8 cellular contexts compared by ENCODE assay signal in genomic region chr20:63553251-63553932, GRCh38. TPM values are rescaled to one million over a fixed set of nuclear protein-coding genes. Genes with fewer than 3 reads are reported as not detected.
A peak's percentile ranks its signal among the peaks of the same experiment; 100 is the strongest.
DNase-seq lines count a peak whose midpoint lies in the region; ATAC-seq and TF ChIP-seq lines count a peak whose summit lies in the region.

No MANE protein-coding gene starts in this region.

- H3K4ac ChIP-seq in neuronal stem cell (ENCODE audit: low read length), result no peak overlapping the region

- H2AK5ac ChIP-seq in neuronal stem cell (ENCODE audit: low read depth, low read length), result peak overlapping the region; percentile 99

- intact Hi-C loops in PC-9 (cut with micrococcal nuclease; ENCODE audit: unreplicated experiment) (loop anchor here (1.0 to 5.0 kb wide), 3 partner anchors 15 to 89 kb away; partner anchors contain the start of gene PPDPF), testis (cut with DNase I; ENCODE audit: low total_unique reads) (no loop called here)
- intact Hi-C loops in activated T-helper 1 cell treated with anti-CD3 and anti-CD28 coated beads, Interleukin-12 subunit alpha, Interleukin-12 subunit beta, Interleukin-2, Interleukin-4 antibody, amounts not matched to agents 30 ng/mL and 10 ng/mL and 1 ng/mL, durations not matched to agents 14 hours and 24 hours and 36 hours (cut with micrococcal nuclease), result loop anchor here (1.0 to 2.0 kb wide), 10 partner anchors 14 to 510 kb away; partner anchors contain the start of genes GMEB2, PPDPF, PTK6 and SAMD10

- H3K23ac ChIP-seq in neuronal stem cell (ENCODE audit: low read depth, low read length, poor library complexity), result peak overlapping the region; percentile 55

- peak overlapping the region; percentile 89 for H3K14ac ChIP-seq in neuronal stem cell (ENCODE audit: low read length)

- no peak overlapping the region for H2BK12ac ChIP-seq in neuronal stem cell (ENCODE audit: low read length)

- H3K27ac ChIP-seq in PC-9 (peak overlapping the region; percentile 79), neuronal stem cell (replicated peaks; ENCODE audit: low read length) (no peak overlapping the region), testis (peak overlapping the region in 1 of 2 donors; percentile 40)

- H3K9me2 ChIP-seq in PC-9 (ENCODE audit: insufficient read depth), result no peaks in the 10 kb centered on the region

- H2BK15ac ChIP-seq in neuronal stem cell (ENCODE audit: low read length), result peak overlapping the region; percentile 100

- DNase-seq in NCI-H1436 (lab: John Stamatoyannopoulos, UW) (peak; percentile 83), NCI-H1436 treated with DMSO at 0.1 percent for 48 hours (lab: John Stamatoyannopoulos, UW) (no peak), PC-9 (peak; percentile 77 to 98), fibroblast of pulmonary artery (ENCODE audit: low read depth) (peak; percentile 91), neuronal stem cell (ENCODE audit: low spot score) (peak; percentile 92), testis (peak; percentile 84)
- peak; percentile 86 for DNase-seq in activated T-helper 1 cell treated with anti-CD3 and anti-CD28 coated beads, Interleukin-12 subunit alpha, Interleukin-12 subunit beta, Interleukin-2, Interleukin-4 antibody, amounts not matched to agents 30 ng/mL and 10 ng/mL and 1 ng/mL, durations not matched to agents 14 hours and 24 hours and 36 hours (ENCODE audit: low spot score)

- H3K9me3 Mint-ChIP-seq in activated T-helper 1 cell treated with anti-CD3 and anti-CD28 coated beads, Interleukin-12 subunit alpha, Interleukin-12 subunit beta, Interleukin-2, Interleukin-4 antibody, amounts not matched to agents 30 ng/mL and 10 ng/mL and 1 ng/mL, durations not matched to agents 14 hours and 24 hours and 36 hours, result no peaks in the 10 kb centered on the region

- peak overlapping the region; percentile 76 for H2BK5ac ChIP-seq in neuronal stem cell (ENCODE audit: low read length)

- no TSS peak for BruUV-seq in PC-9 (replicated peaks; lab: Mats Ljungman, UMichigan)

- CTCF ChIA-PET in PC-9 (lab: Charles Lee), result interaction anchor here (0.6 to 1.0 kb wide), 5 partner anchors 14 to 105 kb away, joined by 3 to 8 read pairs (median 6); partner anchors contain the start of gene RTEL1

- no peak overlapping the region for H4K91ac ChIP-seq in neuronal stem cell (ENCODE audit: low read depth, low read length, poor library complexity)

- H3K4me2 ChIP-seq in PC-9, result peak overlapping the region; percentile 84
- peak overlapping the region; percentile 83 for H3K4me2 ChIP-seq in neuronal stem cell (ENCODE audit: insufficient read depth, low read length, poor library complexity, severe bottlenecking)

- peak overlapping the region; percentile 63 for H3K4me3 Mint-ChIP-seq in activated T-helper 1 cell treated with anti-CD3 and anti-CD28 coated beads, Interleukin-12 subunit alpha, Interleukin-12 subunit beta, Interleukin-2, Interleukin-4 antibody, amounts not matched to agents 30 ng/mL and 10 ng/mL and 1 ng/mL, durations not matched to agents 14 hours and 24 hours and 36 hours

- H3K36me3 Mint-ChIP-seq in activated T-helper 1 cell treated with anti-CD3 and anti-CD28 coated beads, Interleukin-12 subunit alpha, Interleukin-12 subunit beta, Interleukin-2, Interleukin-4 antibody, amounts not matched to agents 30 ng/mL and 10 ng/mL and 1 ng/mL, durations not matched to agents 14 hours and 24 hours and 36 hours (ENCODE audit: low read depth), result peaks cover 6% of the 10 kb centered on the region

- POLR2A ChIA-PET in PC-9 (lab: Charles Lee; ENCODE audit: unreplicated experiment), result interaction anchor here (0.6 to 1.0 kb wide), 5 partner anchors 29 to 509 kb away, joined by 3 to 11 read pairs (median 4); partner anchors contain the start of gene UCKL1

- no peaks in the 10 kb centered on the region for H3K9me3 ChIP-seq in PC-9 (ENCODE audit: insufficient read depth, low read depth)
- H3K9me3 ChIP-seq in neuronal stem cell (replicated peaks in 1 of 2; ENCODE audit: control insufficient read depth in 2 of 2, insufficient read depth in 1 of 2, low read depth in 1 of 2, low read length in 2 of 2), result no peaks in the 10 kb centered on the region
- H3K9me3 ChIP-seq in testis, result no peaks in the 10 kb centered on the region

- H2AFZ ChIP-seq in PC-9, result peak overlapping the region; percentile 98
- H2AFZ ChIP-seq in neuronal stem cell (ENCODE audit: low read length), result peak overlapping the region; percentile 99

- H3K9ac ChIP-seq in neuronal stem cell (ENCODE audit: low read depth, low read length, poor library complexity), result peak overlapping the region; percentile 44

- H3K27ac Mint-ChIP-seq in activated T-helper 1 cell treated with anti-CD3 and anti-CD28 coated beads, Interleukin-12 subunit alpha, Interleukin-12 subunit beta, Interleukin-2, Interleukin-4 antibody, amounts not matched to agents 30 ng/mL and 10 ng/mL and 1 ng/mL, durations not matched to agents 14 hours and 24 hours and 36 hours, result peak overlapping the region; percentile 55

- peaks cover 19% of the 10 kb centered on the region for H3K27me3 Mint-ChIP-seq in activated T-helper 1 cell treated with anti-CD3 and anti-CD28 coated beads, Interleukin-12 subunit alpha, Interleukin-12 subunit beta, Interleukin-2, Interleukin-4 antibody, amounts not matched to agents 30 ng/mL and 10 ng/mL and 1 ng/mL, durations not matched to agents 14 hours and 24 hours and 36 hours (ENCODE audit: insufficient read depth)

- H3K4me1 Mint-ChIP-seq in activated T-helper 1 cell treated with anti-CD3 and anti-CD28 coated beads, Interleukin-12 subunit alpha, Interleukin-12 subunit beta, Interleukin-2, Interleukin-4 antibody, amounts not matched to agents 30 ng/mL and 10 ng/mL and 1 ng/mL, durations not matched to agents 14 hours and 24 hours and 36 hours (ENCODE audit: low read depth), result peaks cover 9% of the 10 kb centered on the region

- peaks cover 15% of the 10 kb centered on the region for H3K4me1 ChIP-seq in PC-9 (replicated peaks; ENCODE audit: insufficient read depth)
- H3K4me1 ChIP-seq in neuronal stem cell (ENCODE audit: control insufficient read depth in 2 of 2, insufficient read depth in 1 of 2, low read depth in 1 of 2, low read length in 2 of 2), result peaks cover 18 to 20% of the 10 kb centered on the region in 2 donors
- peaks cover 6% of the 10 kb centered on the region for H3K4me1 ChIP-seq in testis

- H3K36me3 ChIP-seq in PC-9 (ENCODE audit: low read depth), result no peaks in the 10 kb centered on the region
- H3K36me3 ChIP-seq in neuronal stem cell (replicated peaks in 1 of 2; ENCODE audit: control insufficient read depth in 2 of 2, insufficient read depth in 2 of 2, low read length in 2 of 2), result no peaks in the 10 kb centered on the region
- H3K36me3 ChIP-seq in testis (ENCODE audit: low read depth, missing control alignments), result no peaks in the 10 kb centered on the region

- peaks cover 2% of the 10 kb centered on the region for H3K79me1 ChIP-seq in neuronal stem cell (ENCODE audit: low read depth, low read length)

- H3K27me3 ChIP-seq in PC-9 (ENCODE audit: insufficient read depth, low read depth), result no peaks in the 10 kb centered on the region
- H3K27me3 ChIP-seq in neuronal stem cell (ENCODE audit: control insufficient read depth in 3 of 3, insufficient read depth in 3 of 3, low read depth in 1 of 3, low read length in 3 of 3), result peaks cover 0 to 10% (median 0%) of the 10 kb centered on the region in 3 experiments
- no peaks in the 10 kb centered on the region for H3K27me3 ChIP-seq in testis

- H3F3A ChIP-seq in PC-9 (ENCODE audit: insufficient read depth, low read depth), result peaks cover 22% of the 10 kb centered on the region

- no peaks in the 10 kb centered on the region for H4K20me1 ChIP-seq in PC-9 (ENCODE audit: insufficient read depth)

- ATAC-seq in HG03442 (IDR thresholded peaks at IDR 0.05; ENCODE audit: unreplicated experiment), result peak; percentile 34

- no peak for TF ChIP-seq CTCF in PC-9 (conservative IDR thresholded peaks at IDR 0.05)
- no peak for TF ChIP-seq CTCF in fibroblast of pulmonary artery (IDR thresholded peaks at IDR 0.05; ENCODE audit: low read length, missing control alignments)
- TF ChIP-seq CTCF in testis (IDR thresholded peaks at IDR 0.05), result no peak

- TF ChIP-seq POLR2A in testis (IDR thresholded peaks at IDR 0.05), result no peak

- no peaks in the 10 kb centered on the region for H3K79me2 ChIP-seq in PC-9 (ENCODE audit: low read depth)

- H3K18ac ChIP-seq in neuronal stem cell (ENCODE audit: low read length), result peak overlapping the region; percentile 99

- H3K4me3 ChIP-seq in PC-9 (peak overlapping the region; percentile 81), fibroblast of pulmonary artery (replicated peaks; ENCODE audit: low read depth, low read length) (peak overlapping the region; percentile 66), neuronal stem cell (ENCODE audit: low read length in 2 of 2) (peak overlapping the region; percentile 50 to 77), testis (peak overlapping the region; percentile 32 to 63)

- no peak overlapping the region for H4K8ac ChIP-seq in neuronal stem cell (ENCODE audit: low read depth, low read length)

- WGBS in neuronal stem cell (ENCODE audit: extremely low coverage in 2 of 2, insufficient read length in 2 of 2, insufficient replicate concordance in 1 of 2), 2 donors, result no CpG with 5 or more reads among the region's 37 CpGs
- 3 to 6% methylated on average over 16 to 36 of the region's 37 CpGs for WGBS in testis, 2 donors

- H2BK120ac ChIP-seq in neuronal stem cell (ENCODE audit: low read depth, low read length), result no peak overlapping the region

RNA-seq across cellular contexts. Expression of gene FNDC11, which starts 0.6 kb away (rescaled TPM):
- total RNA-seq in PC-9 (2021), result 7.7 and 10.6 TPM in 2 replicates
- 0.15 and 0.26 TPM in 2 replicates for total RNA-seq in activated T-helper 1 cell treated with anti-CD3 and anti-CD28 coated beads, Interleukin-12 subunit alpha, Interleukin-12 subunit beta, Interleukin-2, Interleukin-4 antibody, amounts not matched to agents 30 ng/mL and 10 ng/mL and 1 ng/mL, durations not matched to agents 14 hours and 24 hours and 36 hours
- 7.5 TPM for polyA plus RNA-seq in neuronal stem cell (2013, experiment 1 of 2)
- polyA plus RNA-seq in neuronal stem cell (2013, experiment 2 of 2), result 7.2 TPM
- 100 to 1,000 TPM in 1 of 2 donors, 10 to 100 TPM in 1; 85.4 to 121 TPM for total RNA-seq in testis
- polyA plus RNA-seq in testis (ENCODE audit: insufficient read depth, low read depth, low replicate concordance), result 147 TPM

RNA-seq across cellular contexts. Expression of gene SRMS, which starts 5.8 kb away (rescaled TPM):
- total RNA-seq in PC-9 (2021), result 1.2 TPM in 2 replicates
- total RNA-seq in activated T-helper 1 cell treated with anti-CD3 and anti-CD28 coated beads, Interleukin-12 subunit alpha, Interleukin-12 subunit beta, Interleukin-2, Interleukin-4 antibody, amounts not matched to agents 30 ng/mL and 10 ng/mL and 1 ng/mL, durations not matched to agents 14 hours and 24 hours and 36 hours, result not detected in 2 replicates
- polyA plus RNA-seq in neuronal stem cell (2013, experiment 1 of 2), result not detected
- not detected for polyA plus RNA-seq in neuronal stem cell (2013, experiment 2 of 2)
- total RNA-seq in testis, result under 1 TPM; 0.19 to 0.24 TPM
- 0.42 TPM for polyA plus RNA-seq in testis (ENCODE audit: insufficient read depth, low read depth, low replicate concordance)

RNA-seq across cellular contexts. Expression of gene PTK6, which starts 16.2 kb away (rescaled TPM):
- total RNA-seq in PC-9 (2021) (12.9 and 13.3 TPM in 2 replicates), testis (under 1 TPM in 1 of 2 donors, not detected in 1; 0.37 TPM)
- 0.16 and 0.29 TPM in 2 replicates for total RNA-seq in activated T-helper 1 cell treated with anti-CD3 and anti-CD28 coated beads, Interleukin-12 subunit alpha, Interleukin-12 subunit beta, Interleukin-2, Interleukin-4 antibody, amounts not matched to agents 30 ng/mL and 10 ng/mL and 1 ng/mL, durations not matched to agents 14 hours and 24 hours and 36 hours
- polyA plus RNA-seq in neuronal stem cell (2013, experiment 1 of 2), result not detected
- polyA plus RNA-seq in neuronal stem cell (2013, experiment 2 of 2), result not detected
- 0.26 TPM for polyA plus RNA-seq in testis (ENCODE audit: insufficient read depth, low read depth, low replicate concordance)

RNA-seq across cellular contexts. Expression of gene HELZ2, which starts 20.6 kb away (rescaled TPM):
- total RNA-seq in PC-9 (2021) (33.7 and 52.6 TPM in 2 replicates), testis (10 to 100 TPM; 13.5 to 22.9 TPM)
- total RNA-seq in activated T-helper 1 cell treated with anti-CD3 and anti-CD28 coated beads, Interleukin-12 subunit alpha, Interleukin-12 subunit beta, Interleukin-2, Interleukin-4 antibody, amounts not matched to agents 30 ng/mL and 10 ng/mL and 1 ng/mL, durations not matched to agents 14 hours and 24 hours and 36 hours, result 17.9 and 18.9 TPM in 2 replicates
- polyA plus RNA-seq in neuronal stem cell (2013, experiment 1 of 2), result 5.7 TPM
- polyA plus RNA-seq in neuronal stem cell (2013, experiment 2 of 2), result 5.8 TPM
- 7.1 TPM for polyA plus RNA-seq in testis (ENCODE audit: insufficient read depth, low read depth, low replicate concordance)

RNA-seq across cellular contexts. Expression of gene PPDPF, which starts 32.8 kb away (rescaled TPM):
- total RNA-seq in PC-9 (2021), result 243 and 253 TPM in 2 replicates
- total RNA-seq in activated T-helper 1 cell treated with anti-CD3 and anti-CD28 coated beads, Interleukin-12 subunit alpha, Interleukin-12 subunit beta, Interleukin-2, Interleukin-4 antibody, amounts not matched to agents 30 ng/mL and 10 ng/mL and 1 ng/mL, durations not matched to agents 14 hours and 24 hours and 36 hours, result 117 and 122 TPM in 2 replicates
- polyA plus RNA-seq in neuronal stem cell (2013, experiment 1 of 2), result 310 TPM
- 296 TPM for polyA plus RNA-seq in neuronal stem cell (2013, experiment 2 of 2)
- 100 to 1,000 TPM; 431 to 529 TPM for total RNA-seq in testis
- polyA plus RNA-seq in testis (ENCODE audit: insufficient read depth, low read depth, low replicate concordance), result 207 TPM

Comparison
In these comparisons a context has a peak if more than half of its experiments do, and no peak if none do; other contexts are left out.
1. RNA of gene PTK6, which starts 16.2 kb away (total RNA-seq): 12.9 to 13.3 TPM in PC-9; 0.37 TPM in testis and 0.16 to 0.29 TPM in activated T-helper 1 cell treated with anti-CD3 and anti-CD28 coated beads, Interleukin-12 subunit alpha, Interleukin-12 subunit beta, Interleukin-2, Interleukin-4 antibody, amounts not matched to agents 30 ng/mL and 10 ng/mL and 1 ng/mL, durations not matched to agents 14 hours and 24 hours and 36 hours; every median in the first group is over 10 times any median in the second.
2. Peak in every context shown above with its lines, with median percentiles within 50 percentile points of each other: H3K4me3 ChIP-seq.